ENCODE assay signal across 22 cellular contexts in the genomic region with DNA sequence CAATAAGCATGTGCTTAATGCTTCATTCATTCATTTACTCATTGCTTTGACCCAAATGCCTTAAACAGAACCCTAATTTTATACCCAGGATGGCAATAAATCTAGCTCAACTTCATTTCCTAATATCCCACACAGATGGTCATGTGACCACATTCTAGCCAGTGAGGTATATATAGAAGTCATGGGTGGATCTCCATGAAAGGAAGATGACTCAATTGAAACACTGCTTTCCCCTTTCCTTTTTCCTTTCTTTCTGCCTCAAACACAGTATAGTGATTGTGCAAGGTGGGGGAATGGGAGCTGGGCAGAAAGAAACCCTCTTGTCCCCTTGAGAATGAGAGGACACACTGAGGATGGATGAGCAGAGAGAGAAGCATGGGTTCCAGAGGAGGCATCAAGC.
DNase-seq lines count a peak whose midpoint lies in the region; ATAC-seq, FAIRE-seq and TF ChIP-seq lines count a peak whose summit lies in the region.
"Had no signal": no experiment of that assay in that cellular context is flagged by ENCODE, and none has a peak within 500 bp of the region (broad histone marks: within the 10 kb centered on the region; RNA-seq: fewer than 3 reads in every experiment).

No MANE protein-coding gene starts in this region.

- CTCF ChIA-PET in A549 (lab: Yijun Ruan, JAX): interaction anchor here (0.5 to 1.4 kb wide), 2 partner anchors 56 to 183 kb away, joined by 4 read pairs; a partner anchor contains a TSS
- CTCF ChIA-PET in mammary epithelial cell (lab: Charles Lee; ENCODE audit: low non-redundant PET): no interaction called here

- no peak for FAIRE-seq in A549 (lab: Jason Lieb, UNC)
- FAIRE-seq: kidney had no signal

- H3K27me3 ChIP-seq in mammary epithelial cell (ENCODE audit: insufficient read depth, low read length): no peaks in the 10 kb centered on the region
- no peaks in the 10 kb centered on the region for H3K27me3 ChIP-seq in uterus
- H3K27me3 ChIP-seq: upper lobe of left lung had no signal

- H3K9me3 ChIP-seq in A549 (no peaks in the 10 kb centered on the region), mammary epithelial cell (replicated peaks; ENCODE audit: insufficient read depth, low read length) (no peaks in the 10 kb centered on the region), uterus (no peaks in the 10 kb centered on the region)
- H3K9me3 ChIP-seq: upper lobe of left lung had no signal

- H3K4me2 ChIP-seq in A549 (no peak overlapping the region), mammary epithelial cell (ENCODE audit: insufficient read depth, low read depth, low read length) (no peak overlapping the region)

- ATAC-seq in A549 (no peak), HG03097 (IDR thresholded peaks at IDR 0.05; ENCODE audit: low FRiP score, unreplicated experiment) (no peak)

- in situ Hi-C loops in mammary epithelial cell (cut with MboI; ENCODE audit: low sequenced_read_pairs in 2 of 2): loop anchor here in 1 of 2 donors (10.0 kb wide), 1 partner anchor 66 kb away; no protein-coding TSS in a partner anchor

- TF ChIP-seq EP300 in A549 (IDR thresholded peaks at IDR 0.05): no peak

- peak overlapping the region; percentile 25 for H2AFZ ChIP-seq in mammary epithelial cell (ENCODE audit: low read depth, low read length)

- no peak overlapping the region for H3K9ac ChIP-seq in mammary epithelial cell (ENCODE audit: insufficient read depth, low read length)

- dilution Hi-C loops in mammary epithelial cell (cut with HindIII; ENCODE audit: low sequenced_read_pairs): loop anchor here (5.0 kb wide), 1 partner anchor 49 kb away; no protein-coding TSS in a partner anchor

- TF ChIP-seq POLR2A in A549 (IDR thresholded peaks at IDR 0.05; ENCODE audit: low read length): no peak
- TF ChIP-seq POLR2A in uterus (IDR thresholded peaks at IDR 0.05): no peak

- POLR2A ChIA-PET in A549 (lab: Yijun Ruan, JAX): no interaction called here

- H4K20me1 ChIP-seq in mammary epithelial cell (ENCODE audit: insufficient read depth, low read length): no peaks in the 10 kb centered on the region

- DNase-seq in A549 (ENCODE audit: low read depth in 1 of 2, low spot score in 1 of 2) (no peak), GM03348 (ENCODE audit: low spot score) (peak; percentile 8), mammary epithelial cell (no peak), kidney tubule cell (ENCODE audit: low spot score) (peak; percentile 30), uterus (no peak), epidermal melanocyte (ENCODE audit: insufficient read length, low spot score) (no peak), kidney glomerular epithelial cell (lab: John Stamatoyannopoulos, UW) (no peak)
- DNase-seq: activated CD4-positive, alpha-beta T cell treated with anti-CD3 and anti-CD28 coated beads, Interleukin-2, amount 50 U/mL, for 48 hours; activated CD4-positive, CD25-positive, alpha-beta regulatory T cell; activated effector memory CD4-positive, alpha-beta T cell treated with anti-CD3 and anti-CD28 coated beads, Interleukin-2, amount 50 U/mL, for 16 hours; activated naive CD8-positive, alpha-beta T cell treated with anti-CD3 and anti-CD28 coated beads, Interleukin-2, amount 10 ng/mL, durations not matched to agents 7 days and 5 days; CD4-positive, CD25-positive, alpha-beta regulatory T cell; erythroblast; kidney; NCI-H1436; NCI-H446 treated with DMSO at 0.1 percent for 48 hours; Right ventricle myocardium superior; SW 1271; upper lobe of left lung had no signal

- TF ChIP-seq RAD21 in A549 (conservative IDR thresholded peaks at IDR 0.05 in 1 of 2, IDR thresholded peaks at IDR 0.05 in 1 of 2): no peak

- H3K36me3 ChIP-seq in mammary epithelial cell (ENCODE audit: insufficient read depth, low read length) (no peaks in the 10 kb centered on the region), uterus (no peaks in the 10 kb centered on the region)
- H3K36me3 ChIP-seq: upper lobe of left lung had no signal

- H3K4me3 ChIP-seq in A549 (no peak overlapping the region), mammary epithelial cell (replicated peaks in 1 of 3; ENCODE audit: insufficient read depth in 1 of 3, low read depth in 2 of 3, low read length in 3 of 3) (no peak overlapping the region), uterus (no peak overlapping the region)
- H3K4me3 ChIP-seq: lung, skin epidermis, upper lobe of left lung had no signal

- no peak for TF ChIP-seq CTCF in A549 (IDR thresholded peaks at IDR 0.05)
- TF ChIP-seq CTCF in mammary epithelial cell (conservative IDR thresholded peaks at IDR 0.05 in 1 of 2, IDR thresholded peaks at IDR 0.05 in 1 of 2; ENCODE audit: extremely low read depth in 1 of 2, insufficient read depth in 1 of 2, low read depth in 1 of 2, low read length in 2 of 2): no peak
- TF ChIP-seq CTCF in uterus (IDR thresholded peaks at IDR 0.05): no peak

- H3K4me1 ChIP-seq in A549 (no peaks in the 10 kb centered on the region), mammary epithelial cell (ENCODE audit: insufficient read depth, low read length) (no peaks in the 10 kb centered on the region), uterus (no peaks in the 10 kb centered on the region)

- intact Hi-C loops in mammary epithelial cell (cut with micrococcal nuclease) (no loop called here), uterus (cut with DNase I; ENCODE audit: low total_unique reads) (no loop called here)

- no TSS peak for BruUV-seq in mammary epithelial cell (replicated peaks; lab: Mats Ljungman, UMichigan)

- H3K27ac ChIP-seq in A549 (no peak overlapping the region), mammary epithelial cell (ENCODE audit: insufficient read depth, low read depth, low read length) (no peak overlapping the region), uterus (no peak overlapping the region)
- H3K27ac ChIP-seq: skin epidermis had no signal

- H3K79me2 ChIP-seq in mammary epithelial cell (ENCODE audit: insufficient read depth, low read length): no peaks in the 10 kb centered on the region

TF ChIP-seq in A549, 52 proteins besides CTCF, POLR2A, EP300 and RAD21:
- TF ChIP-seq ZSCAN20 (CRISPR knock-in tag; IDR thresholded peaks at IDR 0.05) (no peak), NR3C1 (IDR thresholded peaks at IDR 0.05) (no peak)
- TF ChIP-seq, protein P1, sequence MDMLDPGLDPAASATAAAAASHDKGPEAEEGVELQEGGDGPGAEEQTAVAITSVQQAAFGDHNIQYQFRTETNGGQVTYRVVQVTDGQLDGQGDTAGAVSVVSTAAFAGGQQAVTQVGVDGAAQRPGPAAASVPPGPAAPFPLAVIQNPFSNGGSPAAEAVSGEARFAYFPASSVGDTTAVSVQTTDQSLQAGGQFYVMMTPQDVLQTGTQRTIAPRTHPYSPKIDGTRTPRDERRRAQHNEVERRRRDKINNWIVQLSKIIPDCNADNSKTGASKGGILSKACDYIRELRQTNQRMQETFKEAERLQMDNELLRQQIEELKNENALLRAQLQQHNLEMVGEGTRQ (IDR thresholded peaks at IDR 0.05): 0 out of 2 replicates have a peak, but pooled peaks have one; percentile 8

Comparison
In these comparisons a context has a peak if more than half of its experiments do, and no peak if none do; other contexts are left out.
1. DNase-seq: peak in GM03348 (single experiment) and kidney tubule cell (single experiment); none in A549 (0 of 2), mammary epithelial cell (single experiment), uterus (0 of 2), epidermal melanocyte (single experiment) and kidney glomerular epithelial cell (single experiment).